ENCODE assay signal across 1 cellular context in the genomic region with DNA sequence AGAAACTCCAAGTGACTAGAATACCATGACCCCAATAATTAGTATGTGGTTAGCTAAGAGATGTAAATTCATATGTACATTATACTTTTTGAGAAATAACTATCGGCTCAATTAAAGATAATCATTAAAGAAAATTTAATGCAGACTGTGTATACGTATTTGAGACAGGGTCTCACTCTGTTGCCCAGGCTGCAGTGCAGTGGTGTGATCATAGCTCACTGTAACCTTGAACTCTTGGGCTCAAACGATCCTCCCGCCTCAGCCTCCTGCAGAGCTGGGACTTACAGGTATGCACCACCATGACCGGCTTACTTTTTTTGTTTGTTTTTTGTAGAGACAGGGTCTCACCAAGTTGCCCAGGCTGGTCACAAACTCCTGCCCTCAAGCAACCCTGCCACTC.
TF ChIP-seq lines count a peak whose summit lies in the region.

No MANE protein-coding gene starts in this region.

TF ChIP-seq in GM23338, 12 proteins besides CTCF, POLR2A, EP300 and RAD21 (continued from another document):
- TF ChIP-seq, protein P1, sequence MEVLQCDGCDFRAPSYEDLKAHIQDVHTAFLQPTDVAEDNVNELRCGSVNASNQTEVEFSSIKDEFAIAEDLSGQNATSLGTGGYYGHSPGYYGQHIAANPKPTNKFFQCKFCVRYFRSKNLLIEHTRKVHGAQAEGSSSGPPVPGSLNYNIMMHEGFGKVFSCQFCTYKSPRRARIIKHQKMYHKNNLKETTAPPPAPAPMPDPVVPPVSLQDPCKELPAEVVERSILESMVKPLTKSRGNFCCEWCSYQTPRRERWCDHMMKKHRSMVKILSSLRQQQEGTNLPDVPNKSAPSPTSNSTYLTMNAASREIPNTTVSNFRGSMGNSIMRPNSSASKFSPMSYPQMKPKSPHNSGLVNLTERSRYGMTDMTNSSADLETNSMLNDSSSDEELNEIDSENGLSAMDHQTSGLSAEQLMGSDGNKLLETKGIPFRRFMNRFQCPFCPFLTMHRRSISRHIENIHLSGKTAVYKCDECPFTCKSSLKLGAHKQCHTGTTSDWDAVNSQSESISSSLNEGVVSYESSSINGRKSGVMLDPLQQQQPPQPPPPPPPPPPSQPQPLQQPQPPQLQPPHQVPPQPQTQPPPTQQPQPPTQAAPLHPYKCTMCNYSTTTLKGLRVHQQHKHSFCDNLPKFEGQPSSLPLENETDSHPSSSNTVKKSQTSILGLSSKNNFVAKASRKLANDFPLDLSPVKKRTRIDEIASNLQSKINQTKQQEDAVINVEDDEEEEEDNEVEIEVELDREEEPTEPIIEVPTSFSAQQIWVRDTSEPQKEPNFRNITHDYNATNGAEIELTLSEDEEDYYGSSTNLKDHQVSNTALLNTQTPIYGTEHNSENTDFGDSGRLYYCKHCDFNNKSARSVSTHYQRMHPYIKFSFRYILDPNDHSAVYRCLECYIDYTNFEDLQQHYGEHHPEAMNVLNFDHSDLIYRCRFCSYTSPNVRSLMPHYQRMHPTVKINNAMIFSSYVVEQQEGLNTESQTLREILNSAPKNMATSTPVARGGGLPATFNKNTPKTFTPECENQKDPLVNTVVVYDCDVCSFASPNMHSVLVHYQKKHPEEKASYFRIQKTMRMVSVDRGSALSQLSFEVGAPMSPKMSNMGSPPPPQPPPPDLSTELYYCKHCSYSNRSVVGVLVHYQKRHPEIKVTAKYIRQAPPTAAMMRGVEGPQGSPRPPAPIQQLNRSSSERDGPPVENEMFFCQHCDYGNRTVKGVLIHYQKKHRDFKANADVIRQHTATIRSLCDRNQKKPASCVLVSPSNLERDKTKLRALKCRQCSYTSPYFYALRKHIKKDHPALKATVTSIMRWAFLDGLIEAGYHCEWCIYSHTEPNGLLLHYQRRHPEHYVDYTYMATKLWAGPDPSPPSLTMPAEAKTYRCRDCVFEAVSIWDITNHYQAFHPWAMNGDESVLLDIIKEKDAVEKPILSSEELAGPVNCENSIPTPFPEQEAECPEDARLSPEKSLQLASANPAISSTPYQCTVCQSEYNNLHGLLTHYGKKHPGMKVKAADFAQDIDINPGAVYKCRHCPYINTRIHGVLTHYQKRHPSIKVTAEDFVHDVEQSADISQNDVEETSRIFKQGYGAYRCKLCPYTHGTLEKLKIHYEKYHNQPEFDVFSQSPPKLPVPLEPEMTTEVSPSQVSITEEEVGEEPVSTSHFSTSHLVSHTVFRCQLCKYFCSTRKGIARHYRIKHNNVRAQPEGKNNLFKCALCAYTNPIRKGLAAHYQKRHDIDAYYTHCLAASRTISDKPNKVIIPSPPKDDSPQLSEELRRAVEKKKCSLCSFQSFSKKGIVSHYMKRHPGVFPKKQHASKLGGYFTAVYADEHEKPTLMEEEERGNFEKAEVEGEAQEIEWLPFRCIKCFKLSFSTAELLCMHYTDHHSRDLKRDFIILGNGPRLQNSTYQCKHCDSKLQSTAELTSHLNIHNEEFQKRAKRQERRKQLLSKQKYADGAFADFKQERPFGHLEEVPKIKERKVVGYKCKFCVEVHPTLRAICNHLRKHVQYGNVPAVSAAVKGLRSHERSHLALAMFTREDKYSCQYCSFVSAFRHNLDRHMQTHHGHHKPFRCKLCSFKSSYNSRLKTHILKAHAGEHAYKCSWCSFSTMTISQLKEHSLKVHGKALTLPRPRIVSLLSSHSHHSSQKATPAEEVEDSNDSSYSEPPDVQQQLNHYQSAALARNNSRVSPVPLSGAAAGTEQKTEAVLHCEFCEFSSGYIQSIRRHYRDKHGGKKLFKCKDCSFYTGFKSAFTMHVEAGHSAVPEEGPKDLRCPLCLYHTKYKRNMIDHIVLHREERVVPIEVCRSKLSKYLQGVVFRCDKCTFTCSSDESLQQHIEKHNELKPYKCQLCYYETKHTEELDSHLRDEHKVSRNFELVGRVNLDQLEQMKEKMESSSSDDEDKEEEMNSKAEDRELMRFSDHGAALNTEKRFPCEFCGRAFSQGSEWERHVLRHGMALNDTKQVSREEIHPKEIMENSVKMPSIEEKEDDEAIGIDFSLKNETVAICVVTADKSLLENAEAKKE (CRISPR knock-in tag; IDR thresholded peaks at IDR 0.05): no peak
- TF ChIP-seq ZNF331 (CRISPR knock-in tag; IDR thresholded peaks at IDR 0.05; ENCODE audit: low read depth): no peak
- no peak for TF ChIP-seq POLR2AphosphoS5 (IDR thresholded peaks at IDR 0.05; ENCODE audit: low read depth)
- no peak for TF ChIP-seq NANOG (IDR thresholded peaks at IDR 0.05; ENCODE audit: borderline replicate concordance)
- no peak for TF ChIP-seq STAT1 (IDR thresholded peaks at IDR 0.05; ENCODE audit: unreplicated experiment)
- TF ChIP-seq EZH2phosphoT487 (IDR thresholded peaks at IDR 0.05; ENCODE audit: unreplicated experiment): no peak
- TF ChIP-seq ETS1 (IDR thresholded peaks at IDR 0.05): no peak
- TF ChIP-seq, protein P2, sequence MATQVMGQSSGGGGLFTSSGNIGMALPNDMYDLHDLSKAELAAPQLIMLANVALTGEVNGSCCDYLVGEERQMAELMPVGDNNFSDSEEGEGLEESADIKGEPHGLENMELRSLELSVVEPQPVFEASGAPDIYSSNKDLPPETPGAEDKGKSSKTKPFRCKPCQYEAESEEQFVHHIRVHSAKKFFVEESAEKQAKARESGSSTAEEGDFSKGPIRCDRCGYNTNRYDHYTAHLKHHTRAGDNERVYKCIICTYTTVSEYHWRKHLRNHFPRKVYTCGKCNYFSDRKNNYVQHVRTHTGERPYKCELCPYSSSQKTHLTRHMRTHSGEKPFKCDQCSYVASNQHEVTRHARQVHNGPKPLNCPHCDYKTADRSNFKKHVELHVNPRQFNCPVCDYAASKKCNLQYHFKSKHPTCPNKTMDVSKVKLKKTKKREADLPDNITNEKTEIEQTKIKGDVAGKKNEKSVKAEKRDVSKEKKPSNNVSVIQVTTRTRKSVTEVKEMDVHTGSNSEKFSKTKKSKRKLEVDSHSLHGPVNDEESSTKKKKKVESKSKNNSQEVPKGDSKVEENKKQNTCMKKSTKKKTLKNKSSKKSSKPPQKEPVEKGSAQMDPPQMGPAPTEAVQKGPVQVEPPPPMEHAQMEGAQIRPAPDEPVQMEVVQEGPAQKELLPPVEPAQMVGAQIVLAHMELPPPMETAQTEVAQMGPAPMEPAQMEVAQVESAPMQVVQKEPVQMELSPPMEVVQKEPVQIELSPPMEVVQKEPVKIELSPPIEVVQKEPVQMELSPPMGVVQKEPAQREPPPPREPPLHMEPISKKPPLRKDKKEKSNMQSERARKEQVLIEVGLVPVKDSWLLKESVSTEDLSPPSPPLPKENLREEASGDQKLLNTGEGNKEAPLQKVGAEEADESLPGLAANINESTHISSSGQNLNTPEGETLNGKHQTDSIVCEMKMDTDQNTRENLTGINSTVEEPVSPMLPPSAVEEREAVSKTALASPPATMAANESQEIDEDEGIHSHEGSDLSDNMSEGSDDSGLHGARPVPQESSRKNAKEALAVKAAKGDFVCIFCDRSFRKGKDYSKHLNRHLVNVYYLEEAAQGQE (IDR thresholded peaks at IDR 0.05; ENCODE audit: unreplicated experiment): no peak
- TF ChIP-seq EZH2 (IDR thresholded peaks at IDR 0.05; ENCODE audit: low read depth, unreplicated experiment): no peak
- no peak for TF ChIP-seq JUNB (IDR thresholded peaks at IDR 0.05; ENCODE audit: unreplicated experiment)
